Comparison of ENCODE assay signal across 1 cellular context in the genomic region with DNA sequence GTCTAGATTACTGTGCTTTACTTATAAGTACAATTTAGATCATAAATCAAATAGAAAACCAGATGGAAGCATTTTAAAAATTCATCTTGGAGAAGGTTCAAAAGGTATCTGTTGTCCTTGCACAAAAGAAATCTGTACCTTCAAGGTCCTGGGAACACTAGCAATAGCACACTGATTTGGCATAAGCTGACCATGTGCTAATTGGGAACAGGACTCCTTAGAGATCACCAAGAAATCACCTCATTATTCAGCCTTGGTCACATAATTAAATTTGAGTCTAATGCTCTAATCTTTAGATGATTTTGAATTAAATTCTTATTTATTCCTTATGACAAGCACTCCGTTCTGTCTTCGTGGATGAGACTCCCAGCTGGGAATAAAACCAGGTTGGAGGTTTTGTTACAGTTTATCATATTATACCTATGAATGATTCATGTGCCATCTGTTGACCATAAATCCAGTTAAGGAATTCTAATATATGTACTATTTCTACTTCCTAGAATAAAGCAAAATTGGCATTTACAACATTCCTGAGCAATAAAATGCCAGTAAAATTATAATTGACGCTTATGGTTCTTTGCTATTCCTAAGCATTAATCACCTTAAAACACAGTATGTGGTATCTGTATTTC.
TF ChIP-seq lines count a peak whose summit lies in the region.

No MANE protein-coding gene starts in this region.

TF ChIP-seq in SK-N-SH treated with all-trans-retinoic acid at 6 μM for 48 hours, 23 proteins besides CTCF, POLR2A, EP300 and RAD21 (continued from another document):
- TF ChIP-seq, protein P1, sequence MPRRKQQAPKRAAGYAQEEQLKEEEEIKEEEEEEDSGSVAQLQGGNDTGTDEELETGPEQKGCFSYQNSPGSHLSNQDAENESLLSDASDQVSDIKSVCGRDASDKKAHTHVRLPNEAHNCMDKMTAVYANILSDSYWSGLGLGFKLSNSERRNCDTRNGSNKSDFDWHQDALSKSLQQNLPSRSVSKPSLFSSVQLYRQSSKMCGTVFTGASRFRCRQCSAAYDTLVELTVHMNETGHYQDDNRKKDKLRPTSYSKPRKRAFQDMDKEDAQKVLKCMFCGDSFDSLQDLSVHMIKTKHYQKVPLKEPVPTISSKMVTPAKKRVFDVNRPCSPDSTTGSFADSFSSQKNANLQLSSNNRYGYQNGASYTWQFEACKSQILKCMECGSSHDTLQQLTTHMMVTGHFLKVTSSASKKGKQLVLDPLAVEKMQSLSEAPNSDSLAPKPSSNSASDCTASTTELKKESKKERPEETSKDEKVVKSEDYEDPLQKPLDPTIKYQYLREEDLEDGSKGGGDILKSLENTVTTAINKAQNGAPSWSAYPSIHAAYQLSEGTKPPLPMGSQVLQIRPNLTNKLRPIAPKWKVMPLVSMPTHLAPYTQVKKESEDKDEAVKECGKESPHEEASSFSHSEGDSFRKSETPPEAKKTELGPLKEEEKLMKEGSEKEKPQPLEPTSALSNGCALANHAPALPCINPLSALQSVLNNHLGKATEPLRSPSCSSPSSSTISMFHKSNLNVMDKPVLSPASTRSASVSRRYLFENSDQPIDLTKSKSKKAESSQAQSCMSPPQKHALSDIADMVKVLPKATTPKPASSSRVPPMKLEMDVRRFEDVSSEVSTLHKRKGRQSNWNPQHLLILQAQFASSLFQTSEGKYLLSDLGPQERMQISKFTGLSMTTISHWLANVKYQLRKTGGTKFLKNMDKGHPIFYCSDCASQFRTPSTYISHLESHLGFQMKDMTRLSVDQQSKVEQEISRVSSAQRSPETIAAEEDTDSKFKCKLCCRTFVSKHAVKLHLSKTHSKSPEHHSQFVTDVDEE (CRISPR knock-in tag; IDR thresholded peaks at IDR 0.05): no peak
- TF ChIP-seq TOX (CRISPR knock-in tag; IDR thresholded peaks at IDR 0.05; ENCODE audit: borderline replicate concordance): peak; percentile 96
- TF ChIP-seq ZFP30 (CRISPR knock-in tag; IDR thresholded peaks at IDR 0.05): no peak; the same call in 1 of the 2 replicates
- TF ChIP-seq CSDC2 (CRISPR knock-in tag; IDR thresholded peaks at IDR 0.05): no peak
- peak; percentile 52 for TF ChIP-seq TCF4 (CRISPR knock-in tag; IDR thresholded peaks at IDR 0.05; ENCODE audit: borderline replicate concordance)
- TF ChIP-seq, protein P2, sequence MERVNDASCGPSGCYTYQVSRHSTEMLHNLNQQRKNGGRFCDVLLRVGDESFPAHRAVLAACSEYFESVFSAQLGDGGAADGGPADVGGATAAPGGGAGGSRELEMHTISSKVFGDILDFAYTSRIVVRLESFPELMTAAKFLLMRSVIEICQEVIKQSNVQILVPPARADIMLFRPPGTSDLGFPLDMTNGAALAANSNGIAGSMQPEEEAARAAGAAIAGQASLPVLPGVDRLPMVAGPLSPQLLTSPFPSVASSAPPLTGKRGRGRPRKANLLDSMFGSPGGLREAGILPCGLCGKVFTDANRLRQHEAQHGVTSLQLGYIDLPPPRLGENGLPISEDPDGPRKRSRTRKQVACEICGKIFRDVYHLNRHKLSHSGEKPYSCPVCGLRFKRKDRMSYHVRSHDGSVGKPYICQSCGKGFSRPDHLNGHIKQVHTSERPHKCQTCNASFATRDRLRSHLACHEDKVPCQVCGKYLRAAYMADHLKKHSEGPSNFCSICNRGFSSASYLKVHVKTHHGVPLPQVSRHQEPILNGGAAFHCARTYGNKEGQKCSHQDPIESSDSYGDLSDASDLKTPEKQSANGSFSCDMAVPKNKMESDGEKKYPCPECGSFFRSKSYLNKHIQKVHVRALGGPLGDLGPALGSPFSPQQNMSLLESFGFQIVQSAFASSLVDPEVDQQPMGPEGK (CRISPR knock-in tag; IDR thresholded peaks at IDR 0.05; ENCODE audit: borderline replicate concordance): peak; percentile 91
- peak; percentile 92; the same call in 1 of the 2 replicates for TF ChIP-seq RARB (CRISPR knock-in tag; IDR thresholded peaks at IDR 0.05)
- no peak for TF ChIP-seq PPARA (CRISPR knock-in tag; IDR thresholded peaks at IDR 0.05; ENCODE audit: borderline replicate concordance)
- no peak for TF ChIP-seq ARNTL (CRISPR knock-in tag; IDR thresholded peaks at IDR 0.05; ENCODE audit: borderline replicate concordance, low read depth)
- TF ChIP-seq ZC3H10 (CRISPR knock-in tag; IDR thresholded peaks at IDR 0.05): peak; percentile 88
